Comparison of ENCODE assay signal across 33 cellular contexts in the genomic region with DNA sequence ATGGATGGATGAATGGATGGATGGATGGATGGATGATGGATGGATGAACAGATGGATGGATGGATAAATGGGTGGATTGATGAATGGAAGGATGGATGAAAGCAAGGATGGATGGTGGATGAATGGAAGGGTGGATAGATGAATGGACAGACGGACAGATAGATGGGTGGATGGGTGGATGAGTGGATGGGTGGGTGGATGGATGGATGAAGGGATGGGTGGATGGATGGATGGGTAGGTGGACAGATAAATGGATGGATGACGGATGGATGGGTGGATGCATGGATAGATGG. TPM values are rescaled to one million over a fixed set of nuclear protein-coding genes. Genes with fewer than 3 reads are reported as not detected.
"Had no signal": no experiment of that assay in that cellular context is flagged by ENCODE, and none has a peak within 500 bp of the region (broad histone marks: within the 10 kb centered on the region; RNA-seq: fewer than 3 reads in every experiment).

No MANE protein-coding gene starts in this region.

- H3K36me3 Mint-ChIP-seq: activated naive CD4-positive, alpha-beta T cell treated with anti-CD3 and anti-CD28 coated beads, Interleukin-2, amount 50 U/mL, for 72 hours; activated naive CD8-positive, alpha-beta T cell treated with anti-CD3 and anti-CD28 coated beads for 36 hours had no signal

- H3K27me3 ChIP-seq: adrenal gland, body of pancreas, brain microvascular endothelial cell, breast epithelium had no signal

- H3K27ac Mint-ChIP-seq: activated B cell treated with CpG ODN at 0.5 μM for 24 hours; activated CD4-positive, alpha-beta memory T cell treated with anti-CD3 and anti-CD28 coated beads, Interleukin-2, amount 10 ng/mL, durations not matched to agents 7 days and 5 days; activated CD4-positive, alpha-beta T cell treated with anti-CD3 and anti-CD28 coated beads, Interleukin-2, amount 10 ng/mL, durations not matched to agents 7 days and 5 days; activated CD8-positive, alpha-beta T cell treated with anti-CD3 and anti-CD28 coated beads, Interleukin-2, amount 10 ng/mL, durations not matched to agents 7 days and 5 days; activated naive CD4-positive, alpha-beta T cell treated with anti-CD3 and anti-CD28 coated beads, Interleukin-2, amount 50 U/mL, for 72 hours; activated naive CD8-positive, alpha-beta T cell treated with anti-CD3 and anti-CD28 coated beads for 36 hours; activated T-cell treated with anti-CD3 and anti-CD28 coated beads, Interleukin-2, amount 50 U/mL, for 24 hours; activated T-helper 2 cell treated with anti-CD3 and anti-CD28 coated beads, Interferon-gamma antibody, Interleukin-2, Interleukin-4, amounts not matched to agents 10 μg/mL and 5 μg/mL and 100 μg/mL, durations not matched to agents 14 hours and 24 hours and 36 hours; T-helper 1 cell treated with Interleukin-12 subunit alpha and Interleukin-12 subunit beta and Interleukin-4 antibody, amounts not matched to agents 30 μg/mL and 1 μg/mL, for 36 hours; T-helper 2 cell treated with Interferon-gamma antibody and Interleukin-4, amounts not matched to agents 5 μg/mL and 100 μg/mL, for 36 hours had no signal

- H3K9me3 Mint-ChIP-seq: activated B cell treated with CpG ODN at 0.5 μM for 24 hours; activated CD4-positive, alpha-beta memory T cell treated with anti-CD3 and anti-CD28 coated beads, Interleukin-2, amount 10 ng/mL, durations not matched to agents 7 days and 5 days; activated CD4-positive, alpha-beta T cell treated with anti-CD3 and anti-CD28 coated beads, Interleukin-2, amount 10 ng/mL, durations not matched to agents 7 days and 5 days; activated naive CD4-positive, alpha-beta T cell treated with anti-CD3 and anti-CD28 coated beads, Interleukin-2, amount 50 U/mL, for 72 hours; activated naive CD8-positive, alpha-beta T cell treated with anti-CD3 and anti-CD28 coated beads for 36 hours; activated T-cell treated with anti-CD3 and anti-CD28 coated beads, Interleukin-2, amount 50 U/mL, for 24 hours; activated T-helper 2 cell treated with anti-CD3 and anti-CD28 coated beads, Interferon-gamma antibody, Interleukin-2, Interleukin-4, amounts not matched to agents 10 μg/mL and 5 μg/mL and 100 μg/mL, durations not matched to agents 14 hours and 24 hours and 36 hours; T-helper 1 cell treated with Interleukin-12 subunit alpha and Interleukin-12 subunit beta and Interleukin-4 antibody, amounts not matched to agents 30 μg/mL and 1 μg/mL, for 36 hours; T-helper 2 cell treated with Interferon-gamma antibody and Interleukin-4, amounts not matched to agents 5 μg/mL and 100 μg/mL, for 36 hours had no signal

- H3K36me3 ChIP-seq: adrenal gland, brain microvascular endothelial cell, breast epithelium had no signal

- H3K9me3 ChIP-seq: adrenal gland, body of pancreas, breast epithelium had no signal

- H3K4me1 Mint-ChIP-seq: activated B cell treated with CpG ODN at 0.5 μM for 24 hours; activated CD4-positive, alpha-beta memory T cell treated with anti-CD3 and anti-CD28 coated beads, Interleukin-2, amount 10 ng/mL, durations not matched to agents 7 days and 5 days; activated CD4-positive, alpha-beta T cell treated with anti-CD3 and anti-CD28 coated beads, Interleukin-2, amount 10 ng/mL, durations not matched to agents 7 days and 5 days; activated naive CD8-positive, alpha-beta T cell treated with anti-CD3 and anti-CD28 coated beads for 36 hours had no signal

- DNase-seq: activated B cell treated with CpG ODN at 0.5 μM for 24 hours; activated CD4-positive, alpha-beta memory T cell treated with anti-CD3 and anti-CD28 coated beads, Interleukin-2, amount 10 ng/mL, durations not matched to agents 7 days and 5 days; activated CD4-positive, alpha-beta T cell treated with anti-CD3 and anti-CD28 coated beads for 48 hours; activated CD4-positive, alpha-beta T cell treated with anti-CD3 and anti-CD28 coated beads, Interleukin-2, amount 10 ng/mL, durations not matched to agents 7 days and 5 days; activated CD4-positive, alpha-beta T cell treated with anti-CD3 and anti-CD28 coated beads, Interleukin-2, amount 50 U/mL, for 48 hours; activated CD4-positive, CD25-positive, alpha-beta regulatory T cell treated with anti-CD3 and anti-CD28 coated beads, Interleukin-2, amount 50 U/mL, for 72 hours; activated CD8-positive, alpha-beta memory T cell treated with anti-CD3 and anti-CD28 coated beads for 24 hours; activated CD8-positive, alpha-beta memory T cell treated with anti-CD3 and anti-CD28 coated beads, Interleukin-2, amount 50 U/mL, for 4 hours; activated CD8-positive, alpha-beta T cell treated with anti-CD3 and anti-CD28 coated beads, Interleukin-2, amount 10 ng/mL, durations not matched to agents 7 days and 5 days; activated effector memory CD4-positive, alpha-beta T cell treated with Interleukin-2 at 50 U/mL for 16 hours; activated gamma-delta T cell; activated naive CD4-positive, alpha-beta T cell treated with anti-CD3 and anti-CD28 coated beads, Interleukin-2, amount 50 U/mL, for 16 hours; activated naive CD4-positive, alpha-beta T cell treated with Interleukin-2 at 50 U/mL for 16 hours; activated naive CD8-positive, alpha-beta T cell treated with anti-CD3 and anti-CD28 coated beads for 36 hours; activated T-cell treated with anti-CD3 and anti-CD28 coated beads, Interleukin-2, amount 50 U/mL, for 24 hours; activated T-cell treated with anti-CD3 and anti-CD28 coated beads, Interleukin-2, amount 50 U/mL, for 48 hours; adrenal gland; amniotic stem cell; aorta; body of pancreas; brain microvascular endothelial cell; central memory CD4-positive, alpha-beta T cell; T-helper 1 cell; T-helper 2 cell; T-helper 9 cell had no signal

- H3K4me3 ChIP-seq: adrenal gland, body of pancreas, breast epithelium had no signal

- H3K4me1 ChIP-seq: adrenal gland, body of pancreas, breast epithelium had no signal

- FAIRE-seq: astrocyte, TTC549 had no signal

- ATAC-seq: activated CD8-positive, alpha-beta T cell treated with anti-CD3 and anti-CD28 coated beads, Interleukin-2, amount 10 ng/mL, durations not matched to agents 7 days and 5 days; activated naive CD4-positive, alpha-beta T cell treated with anti-CD3 and anti-CD28 coated beads, Interleukin-2, amount 50 U/mL, for 72 hours; body of pancreas had no signal

- H3K4me3 Mint-ChIP-seq: activated B cell treated with CpG ODN at 0.5 μM for 24 hours; activated CD4-positive, alpha-beta memory T cell treated with anti-CD3 and anti-CD28 coated beads, Interleukin-2, amount 10 ng/mL, durations not matched to agents 7 days and 5 days; activated CD4-positive, alpha-beta T cell treated with anti-CD3 and anti-CD28 coated beads, Interleukin-2, amount 10 ng/mL, durations not matched to agents 7 days and 5 days; activated CD8-positive, alpha-beta T cell treated with anti-CD3 and anti-CD28 coated beads, Interleukin-2, amount 10 ng/mL, durations not matched to agents 7 days and 5 days; activated naive CD8-positive, alpha-beta T cell treated with anti-CD3 and anti-CD28 coated beads for 36 hours; activated T-cell treated with anti-CD3 and anti-CD28 coated beads, Interleukin-2, amount 50 U/mL, for 24 hours; T-helper 1 cell treated with Interleukin-12 subunit alpha and Interleukin-12 subunit beta and Interleukin-4 antibody, amounts not matched to agents 30 μg/mL and 1 μg/mL, for 36 hours; T-helper 2 cell treated with Interferon-gamma antibody and Interleukin-4, amounts not matched to agents 5 μg/mL and 100 μg/mL, for 36 hours had no signal

- H3K27ac ChIP-seq: adrenal gland, body of pancreas, brain microvascular endothelial cell, breast epithelium, VCaP had no signal

- H3K27me3 Mint-ChIP-seq: activated CD4-positive, alpha-beta memory T cell treated with anti-CD3 and anti-CD28 coated beads, Interleukin-2, amount 10 ng/mL, durations not matched to agents 7 days and 5 days; activated CD4-positive, alpha-beta T cell treated with anti-CD3 and anti-CD28 coated beads, Interleukin-2, amount 10 ng/mL, durations not matched to agents 7 days and 5 days; activated naive CD8-positive, alpha-beta T cell treated with anti-CD3 and anti-CD28 coated beads for 36 hours; activated T-cell treated with anti-CD3 and anti-CD28 coated beads, Interleukin-2, amount 50 U/mL, for 24 hours had no signal

RNA-seq across cellular contexts. Expression of gene SRL, which starts 14.9 kb away (rescaled TPM):
- total RNA-seq: activated B cell treated with CpG ODN at 0.5 μM for 24 hours; activated CD4-positive, alpha-beta memory T cell treated with anti-CD3 and anti-CD28 coated beads, Interleukin-2, amount 10 ng/mL, durations not matched to agents 7 days and 5 days; activated CD4-positive, alpha-beta T cell treated with anti-CD3 and anti-CD28 coated beads, Interleukin-2, amount 10 ng/mL, durations not matched to agents 7 days and 5 days; activated CD8-positive, alpha-beta T cell treated with anti-CD3 and anti-CD28 coated beads, Interleukin-2, amount 10 ng/mL, durations not matched to agents 7 days and 5 days; activated naive CD4-positive, alpha-beta T cell treated with anti-CD3 and anti-CD28 coated beads, Interleukin-2, amount 50 U/mL, for 72 hours; activated naive CD8-positive, alpha-beta T cell treated with anti-CD3 and anti-CD28 coated beads for 36 hours; activated T-helper 2 cell treated with anti-CD3 and anti-CD28 coated beads, Interferon-gamma antibody, Interleukin-2, Interleukin-4, amounts not matched to agents 10 μg/mL and 5 μg/mL and 100 μg/mL, durations not matched to agents 14 hours and 24 hours and 36 hours; astrocyte; body of pancreas had no signal
